ENCODE assay signal across 14 cellular contexts in the genomic region with DNA sequence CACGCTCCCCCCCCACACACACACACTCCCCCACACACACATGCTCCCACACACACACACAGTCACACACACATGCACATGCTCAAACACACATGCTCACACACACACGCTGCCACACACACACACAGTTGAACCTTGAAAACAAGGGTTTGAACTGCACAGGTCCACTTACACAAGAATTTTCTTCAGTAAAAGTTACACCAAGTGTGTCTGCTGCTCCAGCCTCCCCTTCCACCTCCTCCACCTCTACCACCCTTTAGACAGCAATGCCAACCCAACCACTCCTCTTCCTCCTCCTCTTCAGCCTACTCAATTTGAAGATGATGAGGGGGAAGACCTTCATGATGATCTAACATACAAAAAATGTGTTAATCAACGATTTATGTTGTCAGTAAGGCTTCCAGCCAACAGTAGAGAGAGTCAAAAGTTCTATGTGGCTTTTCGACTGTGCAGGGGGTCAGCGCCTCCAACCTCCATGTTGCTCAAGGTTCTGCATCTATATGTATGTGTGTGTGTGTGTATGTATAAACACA. TPM values are rescaled to one million over a fixed set of nuclear protein-coding genes. Genes with fewer than 3 reads are reported as not detected.
DNase-seq lines count a peak whose midpoint lies in the region; ATAC-seq, FAIRE-seq and TF ChIP-seq lines count a peak whose summit lies in the region.
"Had no signal": no experiment of that assay in that cellular context is flagged by ENCODE, and none has a peak within 500 bp of the region (broad histone marks: within the 10 kb centered on the region; RNA-seq: fewer than 3 reads in every experiment).

No MANE protein-coding gene starts in this region.

- no peak for ATAC-seq in IMR-90 (ENCODE audit: low read depth)

- H3K4me1 ChIP-seq in IMR-90 (ENCODE audit: control insufficient read depth, insufficient read depth, low read length) (peaks cover 8% of the 10 kb centered on the region), astrocyte (ENCODE audit: insufficient read depth, low read length) (peaks cover 5% of the 10 kb centered on the region), mesenchymal stem cell (ENCODE audit: control insufficient read depth, insufficient read depth, low read depth, low read length) (peaks cover 6% of the 10 kb centered on the region)
- H3K4me1 ChIP-seq: BLaER1 had no signal

- H3K27me3 Mint-ChIP-seq in astrocyte (ENCODE audit: low read depth, unreplicated experiment) = no peaks in the 10 kb centered on the region

- no peak for TF ChIP-seq RAD21 in IMR-90 (IDR thresholded peaks at IDR 0.05; ENCODE audit: low read length)

- intact Hi-C loops in IMR-90 (cut with micrococcal nuclease) = no loop called here
- intact Hi-C loops in lower leg skin (cut with DNase I; ENCODE audit: low total_unique reads) = no loop called here

- H4K91ac ChIP-seq in IMR-90 (ENCODE audit: insufficient read depth, low read depth, low read length) (peak overlapping the region; percentile 40; the same call in 1 of the 2 replicates), mesenchymal stem cell (ENCODE audit: low read length) (peak overlapping the region; percentile 78)

- no peak overlapping the region for H4K8ac ChIP-seq in IMR-90 (ENCODE audit: low read depth in 2 of 2, low read length in 2 of 2)
- H4K8ac ChIP-seq in mesenchymal stem cell (ENCODE audit: low read length) = no peak overlapping the region

- POLR2A ChIA-PET in IMR-90 (lab: Charles Lee; ENCODE audit: unreplicated experiment) = no interaction called here

- H3K9me3 Mint-ChIP-seq in astrocyte (ENCODE audit: unreplicated experiment) = peaks cover 10% of the 10 kb centered on the region
- H3K9me3 Mint-ChIP-seq: CD8-positive, alpha-beta memory T cell had no signal

- no peak overlapping the region for H2BK20ac ChIP-seq in IMR-90 (ENCODE audit: low read depth, low read length)

- no peak overlapping the region for H3K4me2 ChIP-seq in IMR-90 (ENCODE audit: low read depth, low read length)
- H3K4me2 ChIP-seq in astrocyte (ENCODE audit: low read length) = no peak overlapping the region
- no peak overlapping the region for H3K4me2 ChIP-seq in mesenchymal stem cell (ENCODE audit: low read length, poor library complexity, severe bottlenecking)
- H3K4me2 ChIP-seq: BLaER1 had no signal

- TF ChIP-seq CTCF in IMR-90 (conservative IDR thresholded peaks at IDR 0.05; ENCODE audit: low read depth, low read length) = no peak
- no peak for TF ChIP-seq CTCF in astrocyte (IDR thresholded peaks at IDR 0.05; ENCODE audit: insufficient read depth, low read depth, low read length)
- no peak for TF ChIP-seq CTCF in lower leg skin (IDR thresholded peaks at IDR 0.05)

- 0 out of 3 replicates have a peak overlapping the region, but pooled peaks have one; percentile 23 for H2BK15ac ChIP-seq in IMR-90 (ENCODE audit: low read depth, low read length)
- H2BK15ac ChIP-seq in mesenchymal stem cell (ENCODE audit: low read depth, poor library complexity, severe bottlenecking) = no peak overlapping the region

- peaks cover 6% of the 10 kb centered on the region for H3K9me1 ChIP-seq in IMR-90 (ENCODE audit: insufficient read depth, low read length)

- H3K23ac ChIP-seq in IMR-90 (ENCODE audit: low read depth, low read length) (no peak overlapping the region; the same call in 1 of the 2 replicates), mesenchymal stem cell (ENCODE audit: low read length in 2 of 2) (no peak overlapping the region)

- H3K36me3 Mint-ChIP-seq in astrocyte (ENCODE audit: low read depth, unreplicated experiment) = peaks cover 16% of the 10 kb centered on the region

- no peak overlapping the region for H3K4me3 ChIP-seq in IMR-90 (ENCODE audit: insufficient read depth, low read depth, low read length)
- H3K4me3 ChIP-seq in astrocyte (ENCODE audit: insufficient read depth, low read depth, low read length) = no peak overlapping the region
- H3K4me3 ChIP-seq in mesenchymal stem cell (ENCODE audit: insufficient read depth in 1 of 2, low read depth in 1 of 2, low read length in 2 of 2) = no peak overlapping the region
- H3K4me3 ChIP-seq in lower leg skin (ENCODE audit: low read depth, poor library complexity, severe bottlenecking) = no peak overlapping the region
- H3K4me3 ChIP-seq in MG63 = no peak overlapping the region
- H3K4me3 ChIP-seq: BLaER1 had no signal

- no peak overlapping the region for H3K4me3 Mint-ChIP-seq in astrocyte (ENCODE audit: unreplicated experiment)
- H3K4me3 Mint-ChIP-seq: CD8-positive, alpha-beta memory T cell; H9 had no signal

- WGBS in IMR-90 (ENCODE audit: extremely low coverage in 2 of 2, insufficient read length in 1 of 2), 2 experiments = 79% methylated on average over 2 of the region's 5 CpGs; no CpG with 5 or more reads in 1 of the 2 experiments
- 65% methylated on average over 3 of the region's 5 CpGs for WGBS in mesenchymal stem cell
- 80 to 82% methylated on average over 5 of the region's 5 CpGs for WGBS in lower leg skin, 2 donors

- H3K27ac ChIP-seq in IMR-90 (ENCODE audit: insufficient read depth, low read length) (no peak overlapping the region), astrocyte (ENCODE audit: low read depth, low read length) (no peak overlapping the region), mesenchymal stem cell (ENCODE audit: low read length, poor library complexity, severe bottlenecking) (no peak overlapping the region)
- H3K27ac ChIP-seq: BLaER1 had no signal

- H3K14ac ChIP-seq in IMR-90 (replicated peaks; ENCODE audit: low read depth, low read length) (peak overlapping the region; percentile 72; the same call in 1 of the 2 replicates), mesenchymal stem cell (ENCODE audit: low read length in 2 of 2) (peak overlapping the region in 1 of 2 experiments; percentile 30)

- CTCF ChIA-PET in IMR-90 (lab: Yijun Ruan, JAX) = no interaction called here

- no peaks in the 10 kb centered on the region for H3K27me3 ChIP-seq in IMR-90 (ENCODE audit: control insufficient read depth, insufficient read depth, low read length)
- no peaks in the 10 kb centered on the region for H3K27me3 ChIP-seq in astrocyte (ENCODE audit: insufficient read depth, low read length)
- H3K27me3 ChIP-seq in mesenchymal stem cell (ENCODE audit: control insufficient read depth in 1 of 2, insufficient read depth in 1 of 2, low read length in 2 of 2) = no peaks in the 10 kb centered on the region
- H3K27me3 ChIP-seq in MG63 = no peaks in the 10 kb centered on the region
- H3K27me3 ChIP-seq: BLaER1 had no signal

- TF ChIP-seq POLR2A in IMR-90 (IDR thresholded peaks at IDR 0.05; ENCODE audit: low read depth, low read length) (no peak), lower leg skin (IDR thresholded peaks at IDR 0.05) (no peak)

- no peak for DNase-seq in IMR-90
- DNase-seq in astrocyte (ENCODE audit: low read depth) = no peak
- no peak for DNase-seq in mesenchymal stem cell
- no peak for DNase-seq in lower leg skin (ENCODE audit: low spot score in 2 of 2)
- no peak for DNase-seq in MG63
- DNase-seq in MV-4-11 (lab: John Stamatoyannopoulos, UW) = no peak
- DNase-seq: AML-193; CD8-positive, alpha-beta memory T cell; DMS53; GF-D8; GOT3; H9 had no signal

- no peak overlapping the region for H3K56ac ChIP-seq in IMR-90 (ENCODE audit: extremely low read depth, insufficient read depth, low read length)

- H2BK5ac ChIP-seq in IMR-90 (ENCODE audit: low read depth, low read length, poor library complexity, severe bottlenecking) (peak overlapping the region; percentile 68), mesenchymal stem cell (ENCODE audit: low read depth, low read length, poor library complexity, severe bottlenecking) (no peak overlapping the region)

- no peaks in the 10 kb centered on the region for H3K79me2 ChIP-seq in astrocyte (ENCODE audit: insufficient read depth, low read length)

- no peaks in the 10 kb centered on the region for H3K79me1 ChIP-seq in IMR-90 (ENCODE audit: low read depth in 1 of 2, low read length in 2 of 2)
- no peaks in the 10 kb centered on the region for H3K79me1 ChIP-seq in mesenchymal stem cell (replicated peaks; ENCODE audit: low read length, poor library complexity, severe bottlenecking)

- H2BK12ac ChIP-seq in mesenchymal stem cell (ENCODE audit: low read length in 2 of 2) = peak overlapping the region in 1 of 2 experiments; percentile 32

- in situ Hi-C loops in IMR-90 (cut with MboI; ENCODE audit: low sequenced_read_pairs) = no loop called here

- no peak for FAIRE-seq in astrocyte (lab: Jason Lieb, UNC)
- FAIRE-seq: GM19239 had no signal

- H3K4ac ChIP-seq in IMR-90 (ENCODE audit: low read depth, low read length) (peak overlapping the region; percentile 71; the same call in 1 of the 2 replicates), mesenchymal stem cell (ENCODE audit: low read depth in 1 of 2, low read length in 2 of 2) (peak overlapping the region in 1 of 2 experiments; percentile 24)

- BruUV-seq in IMR-90 (replicated peaks; lab: Mats Ljungman, UMichigan) = no TSS peak

- H2AK5ac ChIP-seq in IMR-90 (ENCODE audit: low read depth, low read length) (peak overlapping the region; percentile 90), mesenchymal stem cell (ENCODE audit: low read length, severe bottlenecking) (no peak overlapping the region)

- H3K36me3 ChIP-seq in IMR-90 (ENCODE audit: control insufficient read depth, insufficient read depth, low read length) (no peaks in the 10 kb centered on the region), astrocyte (ENCODE audit: insufficient read depth, low read length) (no peaks in the 10 kb centered on the region), mesenchymal stem cell (ENCODE audit: control insufficient read depth in 1 of 2, insufficient read depth in 2 of 2, low read depth in 1 of 2, low read length in 2 of 2) (peaks cover 3 to 4% of the 10 kb centered on the region in 2 experiments), MG63 (no peaks in the 10 kb centered on the region)

- H3K9me3 ChIP-seq in IMR-90 (ENCODE audit: control insufficient read depth, insufficient read depth, low read length) (peaks cover 3% of the 10 kb centered on the region; the same call in 1 of the 2 replicates), astrocyte (ENCODE audit: insufficient read depth, low read depth, low read length) (no peaks in the 10 kb centered on the region), mesenchymal stem cell (ENCODE audit: control insufficient read depth, low read length) (peaks cover 14% of the 10 kb centered on the region), MG63 (peaks cover 9% of the 10 kb centered on the region)

- peak overlapping the region; percentile 32 for H2AK9ac ChIP-seq in IMR-90 (replicated peaks; ENCODE audit: low read depth, low read length, poor library complexity)

- H3K4me1 Mint-ChIP-seq in astrocyte (ENCODE audit: low read depth, unreplicated experiment) = peaks cover 12% of the 10 kb centered on the region
- H3K4me1 Mint-ChIP-seq: CD8-positive, alpha-beta memory T cell; H9 had no signal

- H2BK120ac ChIP-seq in IMR-90 (ENCODE audit: low read depth, low read length) (peak overlapping the region; percentile 60; the same call in 1 of the 2 replicates), mesenchymal stem cell (ENCODE audit: low read depth, low read length) (no peak overlapping the region)

- H4K5ac ChIP-seq in IMR-90 (ENCODE audit: low read depth, low read length) = 0 out of 2 replicates have a peak overlapping the region, but pooled peaks have one; percentile 31

- peak overlapping the region; percentile 23 for H3K27ac Mint-ChIP-seq in astrocyte (ENCODE audit: unreplicated experiment)
- H3K27ac Mint-ChIP-seq: CD8-positive, alpha-beta memory T cell had no signal

- peak overlapping the region; percentile 34; the same call in 1 of the 2 replicates for H3K18ac ChIP-seq in IMR-90 (ENCODE audit: low read depth, low read length)
- no peak overlapping the region for H3K18ac ChIP-seq in mesenchymal stem cell (ENCODE audit: low read depth in 1 of 2, low read length in 2 of 2)

- H2AFZ ChIP-seq in IMR-90 (replicated peaks; ENCODE audit: low read length, poor library complexity) (peak overlapping the region; percentile 25), astrocyte (ENCODE audit: low read depth, low read length) (no peak overlapping the region), mesenchymal stem cell (ENCODE audit: low read depth, low read length) (no peak overlapping the region)

- H4K20me1 ChIP-seq in IMR-90 (ENCODE audit: insufficient read depth, low read length) (no peaks in the 10 kb centered on the region), astrocyte (ENCODE audit: insufficient read depth, low read length) (no peaks in the 10 kb centered on the region)
- H4K20me1 ChIP-seq: BLaER1 had no signal

- no peak overlapping the region for H3K9ac ChIP-seq in IMR-90 (ENCODE audit: low read depth, low read length)
- no peak overlapping the region for H3K9ac ChIP-seq in astrocyte (ENCODE audit: low read length)
- no peak overlapping the region for H3K9ac ChIP-seq in mesenchymal stem cell (ENCODE audit: low read length)
- H3K9ac ChIP-seq: BLaER1 had no signal

- dilution Hi-C loops in IMR-90 (cut with HindIII; ENCODE audit: low sequenced_read_pairs, unreplicated experiment) = no loop called here

RNA-seq across cellular contexts. Expression of a gene that starts 26.8 kb away (rescaled TPM):
- total RNA-seq in IMR-90 (2012; rRNA removed) (0.83 and 0.90 TPM in 2 replicates), astrocyte (3.2 TPM in 2 replicates), lower leg skin (under 1 TPM in 2 of 4 donors, not detected in 2; 0.39 to 0.97 TPM)
- 0.63 and 0.87 TPM in 2 replicates for polyA plus RNA-seq in IMR-90 (2012; rRNA removed)
- 0.54 and 0.87 TPM in 2 replicates for polyA plus RNA-seq in IMR-90 (2012; cell fraction: cytosol; rRNA removed)
- polyA plus RNA-seq in IMR-90 (2012; cell fraction: nucleus; rRNA removed; ENCODE audit: low replicate concordance) = 0.42 and 0.91 TPM in 2 replicates
- polyA plus RNA-seq in mesenchymal stem cell (2013, experiment 1 of 2) = 1.0 TPM
- polyA plus RNA-seq in mesenchymal stem cell (2013, experiment 2 of 2) = 0.82 TPM
- 2.4 and 6.4 TPM in 2 replicates for total RNA-seq in MG63 (2014; rRNA removed; shearing (Covaris generic); ENCODE audit: low replicate concordance)

RNA-seq across cellular contexts. Expression of a gene that starts 26.9 kb away (rescaled TPM):
- total RNA-seq in IMR-90 (2012; rRNA removed) = 16.1 and 21.4 TPM in 2 replicates
- 11.1 and 11.7 TPM in 2 replicates for polyA plus RNA-seq in IMR-90 (2012; rRNA removed)
- 6.4 and 7.0 TPM in 2 replicates for polyA plus RNA-seq in IMR-90 (2012; cell fraction: cytosol; rRNA removed)
- 9.0 and 10.9 TPM in 2 replicates for polyA plus RNA-seq in IMR-90 (2012; cell fraction: nucleus; rRNA removed; ENCODE audit: low replicate concordance)
- total RNA-seq in astrocyte = 31.7 and 34.0 TPM in 2 replicates
- 15.6 TPM for polyA plus RNA-seq in mesenchymal stem cell (2013, experiment 1 of 2)
- polyA plus RNA-seq in mesenchymal stem cell (2013, experiment 2 of 2) = 15.9 TPM
- total RNA-seq in lower leg skin = 10 to 100 TPM; 15.4 to 22.2 (median 19.5) TPM
- 17.9 and 23.0 TPM in 2 replicates for total RNA-seq in MG63 (2014; rRNA removed; shearing (Covaris generic); ENCODE audit: low replicate concordance)
